Comparison of ENCODE assay signal across 8 cellular contexts in the genomic region with DNA sequence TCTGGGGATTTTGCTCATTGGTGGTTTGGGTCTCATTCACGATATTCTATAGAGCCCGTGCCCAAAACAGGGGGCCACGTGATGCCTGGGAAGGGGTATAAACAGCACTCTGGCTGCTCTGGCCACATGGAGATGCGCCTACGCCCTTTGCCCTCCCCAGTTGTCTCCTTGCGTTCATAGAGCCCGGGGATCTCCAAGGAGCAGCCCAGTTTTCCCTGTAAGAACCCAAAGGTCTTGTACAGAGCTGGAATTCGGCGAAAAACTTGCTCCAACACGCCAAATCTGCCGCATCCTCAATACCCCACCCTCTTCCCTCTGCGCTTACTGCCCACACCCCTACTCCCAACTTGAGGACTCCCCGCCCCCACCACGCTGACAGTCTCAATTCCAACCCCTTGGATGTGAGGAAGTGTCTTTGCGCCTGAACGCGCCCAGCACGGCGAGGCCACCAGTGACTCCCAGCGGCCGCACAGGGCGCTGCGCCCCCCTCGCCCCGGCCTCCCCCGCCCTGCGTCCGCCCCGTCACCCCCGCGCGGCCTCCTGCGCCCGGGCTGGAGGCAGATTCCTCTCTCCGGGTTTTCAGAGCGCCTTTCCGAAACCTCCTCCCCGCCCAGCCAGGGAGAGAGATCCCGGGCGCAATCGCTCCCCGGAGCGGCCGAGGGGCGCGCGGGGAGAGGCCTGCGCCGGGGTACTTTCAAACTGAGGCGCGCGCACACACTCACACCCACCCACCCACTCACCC. TPM values are rescaled to one million over a fixed set of nuclear protein-coding genes. Genes with fewer than 3 reads are reported as not detected.
DNase-seq lines count a peak whose midpoint lies in the region; ATAC-seq, FAIRE-seq and TF ChIP-seq lines count a peak whose summit lies in the region.

A gene (plus strand): TSS at position 582 of the 742 bp plus-strand sequence. CDS start 558 bp downstream, outside the sequence.

- H3K27me3 ChIP-seq in AG04450 (ENCODE audit: control insufficient read depth, insufficient read depth, low read length) (no peaks in the 10 kb centered on the region), H9 (ENCODE audit: insufficient read depth, low read length) (peaks cover 14% of the 10 kb centered on the region; the same call in 1 of the 2 replicates), PC-9 (ENCODE audit: insufficient read depth, low read depth) (no peaks in the 10 kb centered on the region), endothelial cell of umbilical vein (ENCODE audit: control insufficient read depth in 2 of 2, insufficient read depth in 2 of 2, low read length in 2 of 2) (peaks cover 13 to 29% of the 10 kb centered on the region in 2 experiments), transverse colon (no peaks in the 10 kb centered on the region)

- BruUV-seq in PC-9 (replicated peaks; lab: Mats Ljungman, UMichigan): no TSS peak
- BruUV-seq in endothelial cell of umbilical vein (replicated peaks; lab: Mats Ljungman, UMichigan): no TSS peak

- no peak within 1 kb of the TSS for H4K91ac ChIP-seq in H9 (ENCODE audit: insufficient read length, low read depth, low read length)

- no peak for ATAC-seq in T-helper 17 cell

- H2BK20ac ChIP-seq in H9 (ENCODE audit: low read depth, low read length, poor library complexity, severe bottlenecking): no peak within 1 kb of the TSS

- peak within 1 kb of the TSS; percentile 43; the same call in 1 of the 2 replicates for H3K14ac ChIP-seq in H9 (ENCODE audit: insufficient read depth, low read length)

- H3K27ac Mint-ChIP-seq in H9 (no peak within 1 kb of the TSS), T-helper 17 cell (no peak within 1 kb of the TSS)

- H2AFZ ChIP-seq in H9 (ENCODE audit: low read length): no peak within 1 kb of the TSS
- peak within 1 kb of the TSS; percentile 87 for H2AFZ ChIP-seq in PC-9
- H2AFZ ChIP-seq in endothelial cell of umbilical vein (ENCODE audit: low read depth, low read length): no peak within 1 kb of the TSS

- H3K79me1 ChIP-seq in H9 (ENCODE audit: insufficient read depth, low read depth, low read length, poor library complexity, severe bottlenecking): no peaks in the 10 kb centered on the region

- CTCF ChIA-PET in AG04450 (lab: Charles Lee): interaction anchor here (0.8 kb wide), 1 partner anchor 231 kb away, joined by 3 read pairs; no protein-coding TSS in a partner anchor
- CTCF ChIA-PET in PC-9 (lab: Charles Lee): no interaction called here
- CTCF ChIA-PET in endothelial cell of umbilical vein (lab: Charles Lee): no interaction called here

- H3K4me1 ChIP-seq in H9 (ENCODE audit: insufficient read depth, low read length) (no peaks in the 10 kb centered on the region), PC-9 (replicated peaks; ENCODE audit: insufficient read depth) (peaks cover 14% of the 10 kb centered on the region), endothelial cell of umbilical vein (ENCODE audit: control insufficient read depth, extremely low read depth, insufficient read depth, low read length) (no peaks in the 10 kb centered on the region), transverse colon (peaks cover 0 to 8% (median 3%) of the 10 kb centered on the region in 4 donors)

- H3K23ac ChIP-seq in H9 (ENCODE audit: insufficient read length, low read depth, low read length): no peak within 1 kb of the TSS

- dilution Hi-C loops in endothelial cell of umbilical vein (cut with MboI; ENCODE audit: extremely low pct_ligation_motif_present, low sequenced_read_pairs): no loop called here

- peaks cover 26% of the 10 kb centered on the region for H3K23me2 ChIP-seq in H9 (ENCODE audit: insufficient read length, low read depth, low read length, poor library complexity, severe bottlenecking)

- DNase-seq in AG04450 (ENCODE audit: low read depth, low spot score) (peak; percentile 16), H9 (peak; percentile 87), PC-9 (peak; percentile 51 to 73), endothelial cell of umbilical vein (ENCODE audit: low read depth, low spot score) (peak; percentile 15), medulla oblongata (ENCODE audit: extremely low spot score) (peak; percentile 9), transverse colon (peak; percentile 75), OCI-M2 (lab: John Stamatoyannopoulos, UW; ENCODE audit: unreplicated experiment) (no peak), T-helper 17 cell (no peak)

- H2BK15ac ChIP-seq in H9 (ENCODE audit: low read depth, low read length): no peak within 1 kb of the TSS

- H4K8ac ChIP-seq in H9 (replicated peaks; ENCODE audit: insufficient read length, low read depth, low read length): no peak within 1 kb of the TSS

- no peaks in the 10 kb centered on the region; a peak in 1 of 7 replicates for H3K36me3 Mint-ChIP-seq in H9 (ENCODE audit: insufficient read depth in 1 of 3, low read depth in 3 of 3)
- H3K36me3 Mint-ChIP-seq in T-helper 17 cell (ENCODE audit: low read depth): no peaks in the 10 kb centered on the region

- H3F3A ChIP-seq in PC-9 (ENCODE audit: insufficient read depth, low read depth): peaks cover 10% of the 10 kb centered on the region; the same call in 1 of the 2 replicates

- in situ Hi-C loops in transverse colon (cut with MboI; ENCODE audit: low pct_ligation_motif_present in 1 of 4, low pct_unique_long_range_greater_than_20kb in 1 of 4, low sequenced_read_pairs in 3 of 4): loop anchor here in 1 of 4 donors (25.0 kb wide), 1 partner anchor 137 kb away; no protein-coding TSS in a partner anchor

- WGBS in H9 (ENCODE audit: extremely low coverage, insufficient read length, low lambda C conversion rate): no CpG with 5 or more reads among the region's 52 CpGs
- WGBS in transverse colon (ENCODE audit: low coverage in 1 of 2), 2 donors: 33% methylated on average over 52 of the region's 52 CpGs; no CpG with 5 or more reads in 1 of the 2 donors

- H3K4me1 Mint-ChIP-seq in H9 (peaks cover 36 to 43% of the 10 kb centered on the region in 2 experiments), T-helper 17 cell (no peaks in the 10 kb centered on the region)

- no peak within 1 kb of the TSS for H4K5ac ChIP-seq in H9 (ENCODE audit: insufficient read length, low read depth, low read length)

- TF ChIP-seq POLR2A in endothelial cell of umbilical vein (IDR thresholded peaks at IDR 0.05; ENCODE audit: low read depth, low read length): no peak
- no peak for TF ChIP-seq POLR2A in transverse colon (IDR thresholded peaks at IDR 0.05)

- H3K9ac ChIP-seq in H9 (ENCODE audit: extremely low read depth, insufficient read length, low read length) (no peak within 1 kb of the TSS), endothelial cell of umbilical vein (replicated peaks; ENCODE audit: extremely low read depth, insufficient read depth, low read length) (no peak within 1 kb of the TSS)

- no peak within 1 kb of the TSS for H2BK120ac ChIP-seq in H9 (ENCODE audit: low read depth, low read length, poor library complexity, severe bottlenecking)

- POLR2A ChIA-PET in AG04450 (lab: Yijun Ruan, JAX) (no interaction called here), PC-9 (lab: Charles Lee; ENCODE audit: unreplicated experiment) (no interaction called here), endothelial cell of umbilical vein (lab: Charles Lee) (no interaction called here)

- no peaks in the 10 kb centered on the region for H3K9me1 ChIP-seq in endothelial cell of umbilical vein (replicated peaks; ENCODE audit: control insufficient read depth, extremely low read depth, insufficient read depth, low read length)

- H3K56ac ChIP-seq in H9 (ENCODE audit: insufficient read length, low read depth, low read length): no peak within 1 kb of the TSS

- no peak within 1 kb of the TSS for H3T11ph ChIP-seq in H9 (ENCODE audit: low read length)

- H3K27ac ChIP-seq in AG04450 (ENCODE audit: low read depth, low read length): no peak within 1 kb of the TSS
- no peak within 1 kb of the TSS for H3K27ac ChIP-seq in H9 (ENCODE audit: insufficient read length, low read depth, low read length)
- H3K27ac ChIP-seq in PC-9: 0 out of 2 replicates have a peak within 1 kb of the TSS, but pooled peaks have one; percentile 16
- H3K27ac ChIP-seq in endothelial cell of umbilical vein (ENCODE audit: insufficient read depth, low read depth, low read length): no peak within 1 kb of the TSS
- H3K27ac ChIP-seq in transverse colon: peak within 1 kb of the TSS; percentile 69 to 83 (median 78)

- H3K18ac ChIP-seq in H9 (ENCODE audit: insufficient read length, low read depth, low read length): no peak within 1 kb of the TSS

- TF ChIP-seq CTCF in AG04450 (IDR thresholded peaks at IDR 0.05; ENCODE audit: low read depth, low read length) (peak; percentile 48), H9 (conservative IDR thresholded peaks at IDR 0.05) (peak; percentile 85), PC-9 (conservative IDR thresholded peaks at IDR 0.05) (peak; percentile 53), endothelial cell of umbilical vein (IDR thresholded peaks at IDR 0.05; ENCODE audit: extremely low read depth in 1 of 2, insufficient read depth in 1 of 2, low read depth in 1 of 2, low read length in 2 of 2) (peak in 1 of 2 donors; percentile 25), transverse colon (IDR thresholded peaks at IDR 0.05) (peak in 4 of 5 experiments; percentile 41 to 56 (median 43))

- no peaks in the 10 kb centered on the region for H3K9me2 ChIP-seq in PC-9 (ENCODE audit: insufficient read depth)

- H3K4me2 ChIP-seq in H9 (ENCODE audit: insufficient read depth, insufficient read length, low read length) (peak within 1 kb of the TSS; percentile 75), PC-9 (peak within 1 kb of the TSS; percentile 92), endothelial cell of umbilical vein (ENCODE audit: insufficient read depth, low read length) (peak within 1 kb of the TSS; percentile 50)

- H3K4ac ChIP-seq in H9 (ENCODE audit: low read depth, low read length): no peak within 1 kb of the TSS

- H3K4me3 Mint-ChIP-seq in H9: peak within 1 kb of the TSS; percentile 77 to 92
- no peak within 1 kb of the TSS for H3K4me3 Mint-ChIP-seq in T-helper 17 cell

- H3K9me3 ChIP-seq in AG04450 (ENCODE audit: control insufficient read depth, insufficient read depth, low read length) (no peaks in the 10 kb centered on the region; the same call in 1 of the 2 replicates), H9 (ENCODE audit: control insufficient read depth, low read depth, low read length) (no peaks in the 10 kb centered on the region), PC-9 (ENCODE audit: insufficient read depth, low read depth) (no peaks in the 10 kb centered on the region), endothelial cell of umbilical vein (replicated peaks; ENCODE audit: control insufficient read depth, insufficient read depth, low read length) (no peaks in the 10 kb centered on the region), transverse colon (no peaks in the 10 kb centered on the region), T-helper 17 cell (ENCODE audit: control insufficient read depth, low read length, poor library complexity, severe bottlenecking) (no peaks in the 10 kb centered on the region)

- H2BK5ac ChIP-seq in H9 (ENCODE audit: insufficient read length, low read length): no peak within 1 kb of the TSS

- H4K20me1 ChIP-seq in H9 (ENCODE audit: control insufficient read depth, insufficient read depth, insufficient read length) (no peaks in the 10 kb centered on the region), PC-9 (ENCODE audit: insufficient read depth) (no peaks in the 10 kb centered on the region), endothelial cell of umbilical vein (replicated peaks; ENCODE audit: control insufficient read depth, extremely low read depth, insufficient read depth, low read length) (no peaks in the 10 kb centered on the region)

- no peak for TF ChIP-seq EP300 in transverse colon (IDR thresholded peaks at IDR 0.05; ENCODE audit: low read depth)

- FAIRE-seq in endothelial cell of umbilical vein (lab: Jason Lieb, UNC): no peak

- intact Hi-C loops in PC-9 (cut with micrococcal nuclease; ENCODE audit: unreplicated experiment): loop anchor here (1.0 to 10.0 kb wide), 6 partner anchors 132 to 548 kb away; no protein-coding TSS in a partner anchor
- intact Hi-C loops in endothelial cell of umbilical vein (cut with micrococcal nuclease): loop anchor here (1.0 to 5.0 kb wide), 2 partner anchors 148 to 217 kb away; no protein-coding TSS in a partner anchor
- intact Hi-C loops in transverse colon (cut with DNase I; ENCODE audit: low total_unique reads): loop anchor here (5.0 to 10.0 kb wide), 3 partner anchors 130 to 310 kb away; no protein-coding TSS in a partner anchor

- no peaks in the 10 kb centered on the region for H3K36me3 ChIP-seq in PC-9 (ENCODE audit: low read depth)
- no peaks in the 10 kb centered on the region for H3K36me3 ChIP-seq in endothelial cell of umbilical vein (ENCODE audit: control insufficient read depth in 2 of 2, extremely low read depth in 1 of 2, insufficient read depth in 2 of 2, low read length in 2 of 2)
- no peaks in the 10 kb centered on the region for H3K36me3 ChIP-seq in transverse colon

- H3K4me3 ChIP-seq in AG04450 (ENCODE audit: low read depth, low read length): peak within 1 kb of the TSS; percentile 73
- H3K4me3 ChIP-seq in PC-9: peak within 1 kb of the TSS; percentile 83
- H3K4me3 ChIP-seq in endothelial cell of umbilical vein (replicated peaks in 1 of 3; ENCODE audit: insufficient read depth in 1 of 3, low read depth in 1 of 3, low read length in 3 of 3): peak within 1 kb of the TSS in 1 of 3 experiments; percentile 30
- H3K4me3 ChIP-seq in transverse colon: peak within 1 kb of the TSS; percentile 40 to 71 (median 48)

- H3K27me3 Mint-ChIP-seq in H9 (ENCODE audit: low read depth) (peaks cover 58% of the 10 kb centered on the region), T-helper 17 cell (peaks cover 5% of the 10 kb centered on the region)

- no peak within 1 kb of the TSS for H2BK12ac ChIP-seq in H9 (ENCODE audit: insufficient read length, low read depth, low read length)

- H3K79me2 ChIP-seq in H9 (ENCODE audit: insufficient read depth, low read length) (no peaks in the 10 kb centered on the region), PC-9 (ENCODE audit: low read depth) (peaks cover 36% of the 10 kb centered on the region), endothelial cell of umbilical vein (ENCODE audit: control insufficient read depth, insufficient read depth, low read length) (no peaks in the 10 kb centered on the region)

- peaks cover 0 to 6% of the 10 kb centered on the region in 2 experiments; a peak in 3 of 5 replicates for H3K9me3 Mint-ChIP-seq in H9

- no peak within 1 kb of the TSS for H2AK5ac ChIP-seq in H9 (ENCODE audit: insufficient read length, low read length)

RNA-seq across cellular contexts. Expression of the gene that starts here (rescaled TPM):
- 2.0 and 2.3 TPM in 2 replicates for polyA plus RNA-seq in AG04450 (2011; rRNA removed)
- polyA minus RNA-seq in AG04450 (2011; rRNA and poly(A)+ RNA removed): 3.3 and 5.4 TPM in 2 replicates
- 8.0 and 8.7 TPM in 2 replicates for total RNA-seq in H9 (2021)
- 6.0 and 6.7 TPM in 2 replicates for total RNA-seq in PC-9 (2021)
- total RNA-seq in endothelial cell of umbilical vein: 0.46 and 1.1 TPM in 2 replicates
- 0.07 and 0.08 TPM in 2 replicates for polyA plus RNA-seq in endothelial cell of umbilical vein
- polyA plus RNA-seq in endothelial cell of umbilical vein (2011; cell fraction: cytosol; rRNA removed): 0.18 and 0.26 TPM in 2 replicates
- 0.39 and 0.41 TPM in 2 replicates for polyA plus RNA-seq in endothelial cell of umbilical vein (2011; cell fraction: nucleus; rRNA removed)
- polyA plus RNA-seq in endothelial cell of umbilical vein (2012): 0.15 and 0.20 TPM in 2 replicates
- polyA minus RNA-seq in endothelial cell of umbilical vein: 0.34 and 5.0 TPM in 2 replicates
- 5.5 TPM for polyA minus RNA-seq in endothelial cell of umbilical vein (2011; cell fraction: cytosol; rRNA and poly(A)+ RNA removed)
- 0.34 and 0.77 TPM in 2 replicates for polyA minus RNA-seq in endothelial cell of umbilical vein (2011; cell fraction: nucleus; rRNA and poly(A)+ RNA removed)
- total RNA-seq in transverse colon: 10 to 100 TPM in 1 of 4 donors, 1 to 10 TPM in 3; 1.2 to 10.7 (median 5.0) TPM
- total RNA-seq in T-helper 17 cell: under 1 TPM in 1 of 2 donors, not detected in 1; 0.07 TPM

Comparison
In these comparisons a context has a peak if more than half of its experiments do, and no peak if none do; other contexts are left out.
1. DNase-seq: peak in AG04450 (single experiment), H9 (single experiment), PC-9 (2 of 2), endothelial cell of umbilical vein (single experiment), medulla oblongata (single experiment) and transverse colon (single experiment); none in OCI-M2 (single experiment) and T-helper 17 cell (0 of 3).
2. H3K27ac ChIP-seq: peak in PC-9 (single experiment) and transverse colon (4 of 4); none in AG04450 (single experiment), H9 (single experiment) and endothelial cell of umbilical vein (single experiment).
3. Peak in every context shown above with its lines, with median percentiles within 50 percentile points of each other: H3K4me2 ChIP-seq.